9 cellular contexts compared by ENCODE assay signal in the genomic region with DNA sequence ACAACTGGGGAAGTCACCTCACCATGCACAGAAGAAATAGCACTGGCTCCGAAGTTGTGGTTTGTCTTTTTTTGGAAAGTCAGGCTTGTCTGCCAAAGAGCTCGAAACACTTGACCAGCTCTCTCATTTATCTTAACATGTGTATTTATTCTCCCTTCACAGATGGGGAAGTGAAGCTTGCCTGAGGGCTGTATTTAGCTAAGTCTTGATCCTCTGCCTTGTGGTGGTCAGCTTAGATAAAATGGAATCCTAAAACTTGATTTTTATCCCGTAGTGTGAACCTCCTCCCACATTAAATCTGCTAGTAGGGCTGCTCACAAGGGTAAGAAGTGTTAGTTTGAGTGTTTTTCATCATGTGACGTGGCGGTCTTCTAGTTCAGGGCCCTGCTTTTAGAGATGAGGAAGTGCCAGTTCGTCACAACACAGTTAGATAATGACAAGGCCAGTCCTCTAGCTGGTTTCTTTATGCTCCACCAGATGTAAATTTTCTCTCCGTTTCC. TPM values are rescaled to one million over a fixed set of nuclear protein-coding genes. Genes with fewer than 3 reads are reported as not detected.
A peak's percentile ranks its signal among the peaks of the same experiment; 100 is the strongest.
DNase-seq lines count a peak whose midpoint lies in the region; ATAC-seq, FAIRE-seq and TF ChIP-seq lines count a peak whose summit lies in the region.
"Had no signal": no experiment of that assay in that cellular context is flagged by ENCODE, and none has a peak within 500 bp of the region (broad histone marks: within the 10 kb centered on the region; RNA-seq: fewer than 3 reads in every experiment).

No MANE protein-coding gene starts in this region.

- no peaks in the 10 kb centered on the region for H3K27me3 ChIP-seq in cardiac muscle cell
- H3K27me3 ChIP-seq in testis: no peaks in the 10 kb centered on the region
- H3K27me3 ChIP-seq in CD8-positive, alpha-beta T cell (ENCODE audit: insufficient read depth, low read length): no peaks in the 10 kb centered on the region

- H3K9me3 Mint-ChIP-seq in CD8-positive, alpha-beta T cell: no peaks in the 10 kb centered on the region

- H3K4me1 ChIP-seq in cardiac muscle cell (ENCODE audit: low read depth) (peaks cover 85% of the 10 kb centered on the region), testis (no peaks in the 10 kb centered on the region)
- no peaks in the 10 kb centered on the region for H3K4me1 ChIP-seq in CD8-positive, alpha-beta T cell (ENCODE audit: insufficient read depth, low read length)

- 50 to 65% methylated on average over 7 of the region's 7 CpGs for WGBS in testis, 2 donors

- no peaks in the 10 kb centered on the region for H3K36me3 ChIP-seq in cardiac muscle cell
- H3K36me3 ChIP-seq in testis (ENCODE audit: low read depth, missing control alignments): no peaks in the 10 kb centered on the region
- H3K36me3 ChIP-seq in CD8-positive, alpha-beta T cell (ENCODE audit: insufficient read depth, low read length): no peaks in the 10 kb centered on the region

- H3K4me3 ChIP-seq in cardiac muscle cell (peak overlapping the region; percentile 9), testis (no peak overlapping the region)
- H3K4me3 ChIP-seq in CD8-positive, alpha-beta T cell (ENCODE audit: low read depth, low read length): no peak overlapping the region

- H3K27ac Mint-ChIP-seq in CD8-positive, alpha-beta T cell: no peak overlapping the region

- H3K9me3 ChIP-seq in cardiac muscle cell (ENCODE audit: low read depth) (no peaks in the 10 kb centered on the region), testis (no peaks in the 10 kb centered on the region)
- no peaks in the 10 kb centered on the region for H3K9me3 ChIP-seq in CD8-positive, alpha-beta T cell (ENCODE audit: low read length)

- no peaks in the 10 kb centered on the region for H3K27me3 Mint-ChIP-seq in CD8-positive, alpha-beta T cell (ENCODE audit: low read depth)

- peak; percentile 23 for DNase-seq in GM12891 (ENCODE audit: insufficient read length, low spot score)
- DNase-seq in NOMO-1 (lab: John Stamatoyannopoulos, UW; ENCODE audit: unreplicated experiment in 2 of 2): peak; percentile 60 to 93
- peak; percentile 38 to 65 for DNase-seq in cardiac muscle cell (ENCODE audit: low read depth in 1 of 2, low spot score in 1 of 2)
- peak; percentile 26 for DNase-seq in testis
- no peak for DNase-seq in iPS-NIHi11 (ENCODE audit: low spot score)
- DNase-seq in activated naive CD4-positive, alpha-beta T cell (lab: John Stamatoyannopoulos, UW): no peak
- DNase-seq in CD8-positive, alpha-beta T cell: no peak

- POLR2A ChIA-PET in CD8-positive, alpha-beta T cell (lab: Charles Lee): no interaction called here

- TF ChIP-seq CTCF in cardiac muscle cell (IDR thresholded peaks at IDR 0.05; ENCODE audit: low read depth, low read length) (no peak), testis (IDR thresholded peaks at IDR 0.05) (no peak)
- TF ChIP-seq CTCF in CD8-positive, alpha-beta T cell (IDR thresholded peaks at IDR 0.05): no peak

- H3K4me1 Mint-ChIP-seq in CD8-positive, alpha-beta T cell (ENCODE audit: low read depth): peaks cover 39% of the 10 kb centered on the region

- intact Hi-C loops in testis (cut with DNase I; ENCODE audit: low total_unique reads): no loop called here
- intact Hi-C loops in CD8-positive, alpha-beta T cell (cut with DNase I, micrococcal nuclease): no loop called here

- peaks cover 23% of the 10 kb centered on the region for H3K36me3 Mint-ChIP-seq in CD8-positive, alpha-beta T cell

- CTCF ChIA-PET in CD8-positive, alpha-beta T cell (lab: Charles Lee): interaction anchor here (1.2 to 1.5 kb wide), 2 partner anchors 15 to 78 kb away, joined by 3 to 4 read pairs; no protein-coding TSS in a partner anchor

- ATAC-seq in GM21825 (IDR thresholded peaks at IDR 0.05; ENCODE audit: unreplicated experiment): peak; percentile 76
- ATAC-seq in CD8-positive, alpha-beta T cell: no peak

- peak; percentile 92 for FAIRE-seq in GM12891 (lab: Jason Lieb, UNC)
- FAIRE-seq: colon had no signal

- peak overlapping the region; percentile 84 for H3K27ac ChIP-seq in cardiac muscle cell
- no peak overlapping the region for H3K27ac ChIP-seq in testis
- H3K27ac ChIP-seq in CD8-positive, alpha-beta T cell (ENCODE audit: low read depth, low read length): no peak overlapping the region

- 0 out of 2 replicates have a peak, but pooled peaks have one; percentile 49 for TF ChIP-seq POLR2A in GM12891 (IDR thresholded peaks at IDR 0.05; ENCODE audit: low read depth, low read length)
- no peak for TF ChIP-seq POLR2A in testis (IDR thresholded peaks at IDR 0.05)

- no peak overlapping the region for H3K4me3 Mint-ChIP-seq in CD8-positive, alpha-beta T cell

TF ChIP-seq in GM12891, 5 proteins besides CTCF, POLR2A, EP300 and RAD21:
- TF ChIP-seq POLR2AphosphoS5 (IDR thresholded peaks at IDR 0.05; ENCODE audit: low read depth, low read length): 0 out of 2 replicates have a peak, but pooled peaks have one; percentile 35
- no peak for TF ChIP-seq PAX5 (IDR thresholded peaks at IDR 0.05; ENCODE audit: insufficient read depth, low read length, severe bottlenecking)
- TF ChIP-seq SPI1 (IDR thresholded peaks at IDR 0.05; ENCODE audit: low read depth, low read length): peak; percentile 87
- TF ChIP-seq TAF1 (IDR thresholded peaks at IDR 0.05; ENCODE audit: low read depth, low read length): peak; percentile 39; the same call in 1 of the 2 replicates
- TF ChIP-seq POU2F2 (IDR thresholded peaks at IDR 0.05; ENCODE audit: low read depth, low read length): 0 out of 2 replicates have a peak, but pooled peaks have one; percentile 12

RNA-seq across cellular contexts. Expression of gene ATP6V1E2, which starts 26.7 kb away (rescaled TPM):
- polyA plus RNA-seq in GM12891 (2012; ENCODE audit: low read depth, missing spikeins): 4.9 TPM
- total RNA-seq in cardiac muscle cell (6.4 and 9.9 TPM in 2 replicates), testis (10 to 100 TPM; 23.8 to 28.7 TPM)
- polyA plus RNA-seq in cardiac muscle cell (4.6 and 11.9 TPM in 2 replicates), testis (ENCODE audit: insufficient read depth, low read depth, low replicate concordance) (63.0 TPM)
- total RNA-seq in CD8-positive, alpha-beta T cell: 1 to 10 TPM; 3.6 TPM

RNA-seq across cellular contexts. Expression of gene RHOQ, which starts 26.8 kb away (rescaled TPM):
- 12.6 TPM for polyA plus RNA-seq in GM12891 (2012; ENCODE audit: low read depth, missing spikeins)
- total RNA-seq in cardiac muscle cell (89.7 and 164 TPM in 2 replicates), testis (10 to 100 TPM; 25.2 to 37.7 TPM)
- polyA plus RNA-seq in cardiac muscle cell (105 and 167 TPM in 2 replicates), testis (ENCODE audit: insufficient read depth, low read depth, low replicate concordance) (28.6 TPM)
- total RNA-seq in CD8-positive, alpha-beta T cell: 10 to 100 TPM; 22.6 to 27.3 TPM

RNA-seq across cellular contexts. Expression of gene PIGF, which starts 47.7 kb away (rescaled TPM):
- 16.8 TPM for polyA plus RNA-seq in GM12891 (2012; ENCODE audit: low read depth, missing spikeins)
- total RNA-seq in cardiac muscle cell (16.0 and 21.0 TPM in 2 replicates), testis (10 to 100 TPM; 26.7 to 29.4 TPM)
- polyA plus RNA-seq in cardiac muscle cell (45.4 and 52.7 TPM in 2 replicates), testis (ENCODE audit: insufficient read depth, low read depth, low replicate concordance) (62.4 TPM)
- total RNA-seq in CD8-positive, alpha-beta T cell: 1 to 10 TPM; 4.7 to 5.5 TPM

RNA-seq across cellular contexts. Expression of gene CRIPT, which starts 47.9 kb away (rescaled TPM):
- 7.4 TPM for polyA plus RNA-seq in GM12891 (2012; ENCODE audit: low read depth, missing spikeins)
- total RNA-seq in cardiac muscle cell (10.2 and 11.6 TPM in 2 replicates), testis (10 to 100 TPM; 15.5 to 18.5 TPM)
- polyA plus RNA-seq in cardiac muscle cell (26.1 and 27.3 TPM in 2 replicates), testis (ENCODE audit: insufficient read depth, low read depth, low replicate concordance) (13.0 TPM)
- 10 to 100 TPM; 14.4 to 15.8 TPM for total RNA-seq in CD8-positive, alpha-beta T cell

Comparison
In these comparisons a context has a peak if more than half of its experiments do, and no peak if none do; other contexts are left out.
1. DNase-seq: peak in GM12891 (single experiment), NOMO-1 (2 of 2), cardiac muscle cell (2 of 2) and testis (single experiment); none in iPS-NIHi11 (single experiment), activated naive CD4-positive, alpha-beta T cell (0 of 4) and CD8-positive, alpha-beta T cell (0 of 7).